ENCODE assay signal across 1 cellular context in the genomic region with DNA sequence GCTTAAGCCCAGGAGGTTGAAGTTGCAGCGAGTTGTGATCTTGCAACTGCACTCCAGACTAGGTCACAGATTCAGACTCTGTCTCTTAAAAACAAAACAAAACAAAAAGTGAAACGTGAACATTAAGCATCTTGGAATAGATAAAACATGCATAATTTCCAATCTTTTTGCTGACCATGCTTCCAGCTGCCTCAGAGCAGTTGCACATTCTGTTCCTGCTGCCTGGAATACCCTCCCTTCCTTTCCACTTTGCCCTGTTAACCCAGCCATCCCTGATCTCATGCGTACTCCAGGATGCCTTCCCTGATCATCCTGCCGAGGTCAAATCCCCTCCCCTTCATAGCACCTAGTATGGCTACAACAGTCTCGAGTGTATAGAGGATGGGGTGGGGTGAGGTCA.
TF ChIP-seq lines count a peak whose summit lies in the region.

No MANE protein-coding gene starts in this region.

TF ChIP-seq in GM12878, 131 proteins besides CTCF, POLR2A, EP300 and RAD21:
- TF ChIP-seq IKZF2 (IDR thresholded peaks at IDR 0.05) (peak in 1 of 2 experiments; percentile 10; a peak in 1 of 4 replicates), CHD4 (IDR thresholded peaks at IDR 0.05) (no peak)
- TF ChIP-seq, protein P1, sequence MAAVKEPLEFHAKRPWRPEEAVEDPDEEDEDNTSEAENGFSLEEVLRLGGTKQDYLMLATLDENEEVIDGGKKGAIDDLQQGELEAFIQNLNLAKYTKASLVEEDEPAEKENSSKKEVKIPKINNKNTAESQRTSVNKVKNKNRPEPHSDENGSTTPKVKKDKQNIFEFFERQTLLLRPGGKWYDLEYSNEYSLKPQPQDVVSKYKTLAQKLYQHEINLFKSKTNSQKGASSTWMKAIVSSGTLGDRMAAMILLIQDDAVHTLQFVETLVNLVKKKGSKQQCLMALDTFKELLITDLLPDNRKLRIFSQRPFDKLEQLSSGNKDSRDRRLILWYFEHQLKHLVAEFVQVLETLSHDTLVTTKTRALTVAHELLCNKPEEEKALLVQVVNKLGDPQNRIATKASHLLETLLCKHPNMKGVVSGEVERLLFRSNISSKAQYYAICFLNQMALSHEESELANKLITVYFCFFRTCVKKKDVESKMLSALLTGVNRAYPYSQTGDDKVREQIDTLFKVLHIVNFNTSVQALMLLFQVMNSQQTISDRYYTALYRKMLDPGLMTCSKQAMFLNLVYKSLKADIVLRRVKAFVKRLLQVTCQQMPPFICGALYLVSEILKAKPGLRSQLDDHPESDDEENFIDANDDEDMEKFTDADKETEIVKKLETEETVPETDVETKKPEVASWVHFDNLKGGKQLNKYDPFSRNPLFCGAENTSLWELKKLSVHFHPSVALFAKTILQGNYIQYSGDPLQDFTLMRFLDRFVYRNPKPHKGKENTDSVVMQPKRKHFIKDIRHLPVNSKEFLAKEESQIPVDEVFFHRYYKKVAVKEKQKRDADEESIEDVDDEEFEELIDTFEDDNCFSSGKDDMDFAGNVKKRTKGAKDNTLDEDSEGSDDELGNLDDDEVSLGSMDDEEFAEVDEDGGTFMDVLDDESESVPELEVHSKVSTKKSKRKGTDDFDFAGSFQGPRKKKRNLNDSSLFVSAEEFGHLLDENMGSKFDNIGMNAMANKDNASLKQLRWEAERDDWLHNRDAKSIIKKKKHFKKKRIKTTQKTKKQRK (IDR thresholded peaks at IDR 0.05; ENCODE audit: low read depth, low read length), result no peak
TF ChIP-seq in GM12878: peak in this region for 1.
